9 cellular contexts compared by ENCODE assay signal in genomic region chr17:48053758-48054237, GRCh38. TPM values are rescaled to one million over a fixed set of nuclear protein-coding genes. Genes with fewer than 3 reads are reported as not detected.
DNase-seq lines count a peak whose midpoint lies in the region; ATAC-seq, FAIRE-seq and TF ChIP-seq lines count a peak whose summit lies in the region.
"Had no signal": no experiment of that assay in that cellular context is flagged by ENCODE, and none has a peak within 500 bp of the region (broad histone marks: within the 10 kb centered on the region; RNA-seq: fewer than 3 reads in every experiment).

No MANE protein-coding gene starts in this region.

- peaks cover 5% of the 10 kb centered on the region; the same call in 1 of the 2 replicates for H4K20me1 ChIP-seq in GM12878 (ENCODE audit: control insufficient read depth, insufficient read depth)

- H3K4me1 ChIP-seq in GM12878 (ENCODE audit: control insufficient read depth, insufficient read depth, low read length) (peaks cover 29% of the 10 kb centered on the region), tibial nerve (peaks cover 0 to 78% (median 65%) of the 10 kb centered on the region in 4 donors), mucosa of descending colon (ENCODE audit: low read depth) (peaks cover 58% of the 10 kb centered on the region)

- H3K27me3 Mint-ChIP-seq in activated T-cell treated with anti-CD3 and anti-CD28 coated beads, Interleukin-2, amount 50 U/mL, for 72 hours (ENCODE audit: low read depth) = no peaks in the 10 kb centered on the region
- H3K27me3 Mint-ChIP-seq in memory B cell = no peaks in the 10 kb centered on the region
- H3K27me3 Mint-ChIP-seq: CD4-positive, CD25-positive, alpha-beta regulatory T cell had no signal

- H3K9me3 Mint-ChIP-seq in activated T-cell treated with anti-CD3 and anti-CD28 coated beads, Interleukin-2, amount 50 U/mL, for 72 hours = no peaks in the 10 kb centered on the region
- H3K9me3 Mint-ChIP-seq in memory B cell = no peaks in the 10 kb centered on the region
- H3K9me3 Mint-ChIP-seq: CD4-positive, CD25-positive, alpha-beta regulatory T cell had no signal

- peak overlapping the region; percentile 85 for H3K4me3 Mint-ChIP-seq in activated T-cell treated with anti-CD3 and anti-CD28 coated beads, Interleukin-2, amount 50 U/mL, for 72 hours
- peak overlapping the region; percentile 29 for H3K4me3 Mint-ChIP-seq in memory B cell

- in situ Hi-C loops in GM12878 (cut with MboI) = no loop called here

- TF ChIP-seq RAD21 in GM12878 (IDR thresholded peaks at IDR 0.05; ENCODE audit: insufficient read depth, low read depth, low read length) = no peak

- 46% methylated on average over 6 of the region's 6 CpGs for WGBS in GM12878 (ENCODE audit: insufficient coverage, insufficient replicate concordance, low lambda C conversion rate, missing lambda C conversion rate)
- WGBS in tibial nerve, 2 donors = 16 to 19% methylated on average over 4 to 6 of the region's 6 CpGs

- H3K36me3 ChIP-seq in GM12878 (ENCODE audit: control insufficient read depth in 2 of 2, insufficient read depth in 2 of 2, low read length in 1 of 2) = peaks cover 35 to 45% of the 10 kb centered on the region in 2 experiments
- H3K36me3 ChIP-seq in tibial nerve = peaks cover 3 to 54% (median 15%) of the 10 kb centered on the region in 3 donors
- H3K36me3 ChIP-seq in mucosa of descending colon (ENCODE audit: low read depth) = peaks cover 11% of the 10 kb centered on the region

- no peak overlapping the region for H2AFZ ChIP-seq in GM12878 (ENCODE audit: control insufficient read depth, low read depth, low read length)

- H3K4me3 ChIP-seq in GM12878 (peak overlapping the region; percentile 97; the same call in 1 of the 2 replicates), tibial nerve (peak overlapping the region; percentile 27 to 85 (median 33)), mucosa of descending colon (no peak overlapping the region)

- peak overlapping the region; percentile 78 for H3K4me2 ChIP-seq in GM12878 (ENCODE audit: control insufficient read depth, insufficient read depth)

- SMC1A ChIA-PET in GM12878 (lab: Charles Lee; ENCODE audit: uncharacterized antibody, unreplicated experiment) = no interaction called here

- no TSS peak for BruUV-seq in GM12878 (replicated peaks; lab: Mats Ljungman, UMichigan)

- no peak for TF ChIP-seq EP300 in GM12878 (IDR thresholded peaks at IDR 0.05; ENCODE audit: borderline replicate concordance in 1 of 2, control insufficient read depth in 1 of 2, low read depth in 2 of 2, low read length in 2 of 2)
- TF ChIP-seq EP300 in tibial nerve (IDR thresholded peaks at IDR 0.05) = no peak

- no peak for FAIRE-seq in GM12878 (lab: Jason Lieb, UNC)

- ATAC-seq in activated T-cell treated with anti-CD3 and anti-CD28 coated beads, Interleukin-2, amount 50 U/mL, for 72 hours (replicated peaks in 1 of 2) = no peak
- ATAC-seq in GM12878 = no peak
- ATAC-seq in memory B cell (ENCODE audit: low read depth) = no peak
- ATAC-seq in GM18517 (IDR thresholded peaks at IDR 0.05; ENCODE audit: unreplicated experiment) = no peak
- ATAC-seq in mucosa of descending colon = no peak

- TF ChIP-seq POLR2A in GM12878 (IDR thresholded peaks at IDR 0.05; ENCODE audit: low read depth, low read length) (no peak), tibial nerve (IDR thresholded peaks at IDR 0.05) (no peak)

- RAD21 ChIA-PET in GM12878 (lab: Charles Lee; ENCODE audit: unreplicated experiment) = interaction anchor here (0.5 to 5.7 kb wide), 4 partner anchors 28 to 242 kb away, joined by 3 to 32 read pairs (median 4); no protein-coding TSS in a partner anchor

- H3K27me3 ChIP-seq in GM12878 (replicated peaks in 1 of 2; ENCODE audit: control insufficient read depth in 2 of 2, insufficient read depth in 2 of 2, low read length in 1 of 2) (no peaks in the 10 kb centered on the region), tibial nerve (no peaks in the 10 kb centered on the region)

- H3K4me1 Mint-ChIP-seq in activated T-cell treated with anti-CD3 and anti-CD28 coated beads, Interleukin-2, amount 50 U/mL, for 72 hours (ENCODE audit: low read depth) = peaks cover 80% of the 10 kb centered on the region
- peaks cover 58% of the 10 kb centered on the region for H3K4me1 Mint-ChIP-seq in memory B cell

- DNase-seq in activated T-cell treated with anti-CD3 and anti-CD28 coated beads, Interleukin-2, amount 50 U/mL, for 72 hours = no peak
- DNase-seq in activated T-cell treated with anti-CD3 and anti-CD28 coated beads, Interleukin-2, amount 50 U/mL, for 48 hours = no peak
- DNase-seq in GM12878 (ENCODE audit: low read depth, low spot score) (no peak), memory B cell (ENCODE audit: low spot score in 2 of 2) (no peak), tibial nerve (ENCODE audit: low spot score in 2 of 2) (no peak), NCI-H2171 treated with DMSO at 0.1 percent for 48 hours (lab: John Stamatoyannopoulos, UW) (no peak), mucosa of descending colon (no peak)
- DNase-seq: CD4-positive, CD25-positive, alpha-beta regulatory T cell had no signal

- peak overlapping the region; percentile 95 for H3K27ac Mint-ChIP-seq in activated T-cell treated with anti-CD3 and anti-CD28 coated beads, Interleukin-2, amount 50 U/mL, for 72 hours
- H3K27ac Mint-ChIP-seq in memory B cell = peak overlapping the region; percentile 31

- CTCF ChIA-PET in GM12878 (lab: Yijun Ruan, JAX) = interaction anchor here (1.1 to 7.2 kb wide), 9 partner anchors 10 to 83 kb away, joined by 3 to 43 read pairs (median 4); partner anchors contain the start of gene CDK5RAP3

- H3K9ac ChIP-seq in GM12878 (ENCODE audit: control insufficient read depth, insufficient read depth, low read length) = no peak overlapping the region; the same call in 1 of the 2 replicates

- TF ChIP-seq CTCF in GM12878 (IDR thresholded peaks at IDR 0.05 in 2 of 3, conservative IDR thresholded peaks at IDR 0.05 in 1 of 3; ENCODE audit: control insufficient read depth in 2 of 3, extremely low read depth in 1 of 3, insufficient read depth in 1 of 3, low read depth in 3 of 3, low read length in 3 of 3) (no peak), tibial nerve (IDR thresholded peaks at IDR 0.05) (no peak), mucosa of descending colon (IDR thresholded peaks at IDR 0.05) (no peak)

- peaks cover 38 to 57% of the 10 kb centered on the region in 2 donors for H3K36me3 Mint-ChIP-seq in activated T-cell treated with anti-CD3 and anti-CD28 coated beads, Interleukin-2, amount 50 U/mL, for 72 hours (ENCODE audit: insufficient read depth in 2 of 2)
- H3K36me3 Mint-ChIP-seq in memory B cell = peaks cover 36% of the 10 kb centered on the region

- POLR2A ChIA-PET in GM12878 (lab: Charles Lee) = interaction anchor here (0.6 to 3.3 kb wide), 4 partner anchors 7 to 1363 kb away, joined by 3 to 18 read pairs (median 8); no protein-coding TSS in a partner anchor

- peaks cover 88% of the 10 kb centered on the region for H3K79me2 ChIP-seq in GM12878 (ENCODE audit: control insufficient read depth, insufficient read depth, low read length)

- no peaks in the 10 kb centered on the region for H3K9me3 ChIP-seq in GM12878 (replicated peaks; ENCODE audit: control insufficient read depth, insufficient read depth, low read length)
- no peaks in the 10 kb centered on the region for H3K9me3 ChIP-seq in tibial nerve
- H3K9me3 ChIP-seq in mucosa of descending colon = no peaks in the 10 kb centered on the region

- intact Hi-C loops in GM12878 (cut with micrococcal nuclease; ENCODE audit: unreplicated experiment) = no loop called here
- intact Hi-C loops in mucosa of descending colon (cut with DNase I, micrococcal nuclease) = no loop called here

- H3K27ac ChIP-seq in GM12878 (ENCODE audit: control insufficient read depth, insufficient read depth) (no peak overlapping the region), tibial nerve (peak overlapping the region; percentile 93 to 97 (median 96))

RNA-seq across cellular contexts. Expression of gene NFE2L1, which starts 5.6 kb away (rescaled TPM):
- total RNA-seq in activated T-cell treated with anti-CD3 and anti-CD28 coated beads, Interleukin-2, amount 50 U/mL, for 72 hours = 100 to 1,000 TPM; 214 to 237 TPM
- total RNA-seq in GM12878 (2013; cell fraction: nucleolus; rRNA removed) = 68.6 and 83.4 TPM in 2 replicates
- total RNA-seq in GM12878 (2014; rRNA removed) (16.5 and 16.8 TPM in 2 replicates), GM12878 (2014; rRNA removed; fragmentation: Illumina TruSeq; extraction: Trizol) (36.2 and 39.9 TPM in 2 replicates), GM12878 (2021) (62.3 and 72.8 TPM in 2 replicates), tibial nerve (100 to 1,000 TPM; 216 to 327 (median 255) TPM), mucosa of descending colon (100 to 1,000 TPM; 182 to 275 (median 247) TPM)
- 52.9 TPM for polyA plus RNA-seq in GM12878 (2011; ENCODE audit: low read depth)
- polyA plus RNA-seq in GM12878 (2011; rRNA removed) (84.5 and 104 TPM in 2 replicates), GM12878 (2014; fragmentation: Illumina TruSeq; extraction: Trizol) (60.5 and 63.8 TPM in 2 replicates), GM12878 (2014; fragmentation: Nextera tagmentation; extraction: Ambion mirVana) (1 to 10 TPM; 3.8 to 4.1 TPM), GM12878 (2014; rRNA removed) (44.7 and 48.6 TPM in 2 replicates), GM12878 (2016; fragmentation: Nextera tagmentation; extraction: Ambion mirVana) (10 to 100 TPM; 11.1 to 11.5 TPM)
- 78.3 and 81.2 TPM in 2 replicates for polyA plus RNA-seq in GM12878 (2011; cell fraction: cytosol; rRNA removed)
- 72.4 and 101 TPM in 2 replicates for polyA plus RNA-seq in GM12878 (2011; cell fraction: nucleus; rRNA removed)
- polyA plus RNA-seq in GM12878 (2012) = 70.1 and 111 TPM in 2 replicates
- polyA minus RNA-seq in GM12878 (2011; rRNA and poly(A)+ RNA removed) = 71.0 and 98.3 TPM in 2 replicates
- 30.1 and 32.1 TPM in 2 replicates for polyA minus RNA-seq in GM12878 (2011; cell fraction: cytosol; rRNA and poly(A)+ RNA removed)
- polyA minus RNA-seq in GM12878 (2011; cell fraction: nucleus; rRNA and poly(A)+ RNA removed) = 22.1 and 37.8 TPM in 2 replicates

RNA-seq across cellular contexts. Expression of gene COPZ2, which starts 16.2 kb away (rescaled TPM):
- total RNA-seq in activated T-cell treated with anti-CD3 and anti-CD28 coated beads, Interleukin-2, amount 50 U/mL, for 72 hours = 10 to 100 TPM; 11.7 to 14.2 TPM
- 0.86 TPM in 1 of 2 replicates, not detected in the other for total RNA-seq in GM12878 (2013; cell fraction: nucleolus; rRNA removed)
- total RNA-seq in GM12878 (2014; rRNA removed) (0.93 and 1.6 TPM in 2 replicates), GM12878 (2014; rRNA removed; fragmentation: Illumina TruSeq; extraction: Trizol) (2.3 and 2.7 TPM in 2 replicates), GM12878 (2021) (3.6 and 4.3 TPM in 2 replicates), tibial nerve (10 to 100 TPM; 40.5 to 73.9 (median 62.2) TPM), mucosa of descending colon (10 to 100 TPM in 2 of 3 donors, 1 to 10 TPM in 1; 3.9 to 43.3 (median 14.3) TPM)
- polyA plus RNA-seq in GM12878 (2011; ENCODE audit: low read depth) = 2.1 TPM
- polyA plus RNA-seq in GM12878 (2011; rRNA removed) (0.20 and 0.27 TPM in 2 replicates), GM12878 (2014; fragmentation: Illumina TruSeq; extraction: Trizol) (1.8 and 3.3 TPM in 2 replicates), GM12878 (2014; fragmentation: Nextera tagmentation; extraction: Ambion mirVana) (1 to 10 TPM; 2.5 to 2.9 TPM), GM12878 (2014; rRNA removed) (2.7 and 3.1 TPM in 2 replicates), GM12878 (2016; fragmentation: Nextera tagmentation; extraction: Ambion mirVana) (1 to 10 TPM; 2.0 to 3.2 TPM)
- polyA plus RNA-seq in GM12878 (2011; cell fraction: cytosol; rRNA removed) = 0.12 and 0.40 TPM in 2 replicates
- polyA plus RNA-seq in GM12878 (2011; cell fraction: nucleus; rRNA removed) = 0.22 and 0.48 TPM in 2 replicates
- polyA plus RNA-seq in GM12878 (2012) = 3.1 and 4.2 TPM in 2 replicates
- polyA minus RNA-seq in GM12878 (2011; rRNA and poly(A)+ RNA removed) = not detected in 2 replicates
- polyA minus RNA-seq in GM12878 (2011; cell fraction: cytosol; rRNA and poly(A)+ RNA removed) = not detected in 2 replicates
- polyA minus RNA-seq in GM12878 (2011; cell fraction: nucleus; rRNA and poly(A)+ RNA removed) = not detected in 2 replicates

RNA-seq across cellular contexts. Expression of gene CBX1, which starts 47.5 kb away (rescaled TPM):
- total RNA-seq in activated T-cell treated with anti-CD3 and anti-CD28 coated beads, Interleukin-2, amount 50 U/mL, for 72 hours = 10 to 100 TPM; 47.0 to 62.3 TPM
- 12.3 and 13.8 TPM in 2 replicates for total RNA-seq in GM12878 (2013; cell fraction: nucleolus; rRNA removed)
- total RNA-seq in GM12878 (2014; rRNA removed) = 46.1 and 48.2 TPM in 2 replicates
- 76.7 and 76.9 TPM in 2 replicates for total RNA-seq in GM12878 (2014; rRNA removed; fragmentation: Illumina TruSeq; extraction: Trizol)
- 55.6 and 57.2 TPM in 2 replicates for total RNA-seq in GM12878 (2021)
- 43.2 TPM for polyA plus RNA-seq in GM12878 (2011; ENCODE audit: low read depth)
- 39.3 and 52.5 TPM in 2 replicates for polyA plus RNA-seq in GM12878 (2011; rRNA removed)
- polyA plus RNA-seq in GM12878 (2011; cell fraction: cytosol; rRNA removed) = 22.2 and 24.0 TPM in 2 replicates
- polyA plus RNA-seq in GM12878 (2011; cell fraction: nucleus; rRNA removed) = 11.3 and 14.8 TPM in 2 replicates
- 52.7 and 64.5 TPM in 2 replicates for polyA plus RNA-seq in GM12878 (2012)
- polyA plus RNA-seq in GM12878 (2014; fragmentation: Illumina TruSeq; extraction: Trizol) = 99.2 and 133 TPM in 2 replicates
- polyA plus RNA-seq in GM12878 (2014; fragmentation: Nextera tagmentation; extraction: Ambion mirVana) = 10 to 100 TPM; 11.8 to 20.3 TPM
- polyA plus RNA-seq in GM12878 (2014; rRNA removed) = 43.4 and 45.4 TPM in 2 replicates
- 10 to 100 TPM; 36.6 to 41.6 TPM for polyA plus RNA-seq in GM12878 (2016; fragmentation: Nextera tagmentation; extraction: Ambion mirVana)
- polyA minus RNA-seq in GM12878 (2011; rRNA and poly(A)+ RNA removed) = 13.1 TPM in 2 replicates
- 10.4 and 11.5 TPM in 2 replicates for polyA minus RNA-seq in GM12878 (2011; cell fraction: cytosol; rRNA and poly(A)+ RNA removed)
- polyA minus RNA-seq in GM12878 (2011; cell fraction: nucleus; rRNA and poly(A)+ RNA removed) = 3.0 and 5.5 TPM in 2 replicates
- total RNA-seq in tibial nerve = 10 to 100 TPM; 24.0 to 59.0 (median 28.9) TPM
- 10 to 100 TPM; 27.5 to 45.3 (median 28.8) TPM for total RNA-seq in mucosa of descending colon

RNA-seq across cellular contexts. Expression of gene SNX11, which starts 53.8 kb away (rescaled TPM):
- total RNA-seq in activated T-cell treated with anti-CD3 and anti-CD28 coated beads, Interleukin-2, amount 50 U/mL, for 72 hours = 10 to 100 TPM; 30.5 to 30.6 TPM
- total RNA-seq in GM12878 (2013; cell fraction: nucleolus; rRNA removed) = 99.3 and 112 TPM in 2 replicates
- total RNA-seq in GM12878 (2014; rRNA removed) (63.7 and 69.0 TPM in 2 replicates), GM12878 (2014; rRNA removed; fragmentation: Illumina TruSeq; extraction: Trizol) (62.3 and 63.1 TPM in 2 replicates), GM12878 (2021) (60.8 and 63.4 TPM in 2 replicates), tibial nerve (10 to 100 TPM; 10.0 to 17.2 (median 16.2) TPM), mucosa of descending colon (10 to 100 TPM; 25.4 to 26.5 (median 25.4) TPM)
- 61.3 TPM for polyA plus RNA-seq in GM12878 (2011; ENCODE audit: low read depth)
- polyA plus RNA-seq in GM12878 (2011; rRNA removed) (116 and 127 TPM in 2 replicates), GM12878 (2014; fragmentation: Illumina TruSeq; extraction: Trizol) (66.0 and 77.8 TPM in 2 replicates), GM12878 (2014; fragmentation: Nextera tagmentation; extraction: Ambion mirVana) (10 to 100 TPM; 61.3 to 75.6 TPM), GM12878 (2014; rRNA removed) (60.9 and 64.2 TPM in 2 replicates), GM12878 (2016; fragmentation: Nextera tagmentation; extraction: Ambion mirVana) (10 to 100 TPM; 34.2 to 39.9 TPM)
- polyA plus RNA-seq in GM12878 (2011; cell fraction: cytosol; rRNA removed) = 107 and 138 TPM in 2 replicates
- 75.2 and 94.2 TPM in 2 replicates for polyA plus RNA-seq in GM12878 (2011; cell fraction: nucleus; rRNA removed)
- polyA plus RNA-seq in GM12878 (2012) = 52.4 and 59.0 TPM in 2 replicates
- 92.8 and 107 TPM in 2 replicates for polyA minus RNA-seq in GM12878 (2011; rRNA and poly(A)+ RNA removed)
- polyA minus RNA-seq in GM12878 (2011; cell fraction: cytosol; rRNA and poly(A)+ RNA removed) = 31.8 and 40.1 TPM in 2 replicates
- polyA minus RNA-seq in GM12878 (2011; cell fraction: nucleus; rRNA and poly(A)+ RNA removed) = 31.7 and 39.3 TPM in 2 replicates
